In genomic region chr14:54642950-54643695, GRCh38 we compare ENCODE assay signal across 10 cellular contexts.
A peak's percentile ranks its signal among the peaks of the same experiment; 100 is the strongest.
DNase-seq lines count a peak whose midpoint lies in the region; ATAC-seq and TF ChIP-seq lines count a peak whose summit lies in the region.
"Had no signal": no experiment of that assay in that cellular context is flagged by ENCODE, and none has a peak within 500 bp of the region (broad histone marks: within the 10 kb centered on the region; RNA-seq: fewer than 3 reads in every experiment).

No MANE protein-coding gene starts in this region.

- no peak overlapping the region for H3K27ac ChIP-seq in CD4-positive, CD25-positive, alpha-beta regulatory T cell (ENCODE audit: insufficient read depth, low read length, poor library complexity, severe bottlenecking)
- H3K27ac ChIP-seq: RWPE1 had no signal

- TF ChIP-seq CTCF in HFFc6 (IDR thresholded peaks at IDR 0.05) (peak; percentile 57), astrocyte of the spinal cord (IDR thresholded peaks at IDR 0.05; ENCODE audit: low read depth, low read length) (peak; percentile 26), mesothelial cell of epicardium (IDR thresholded peaks at IDR 0.05; ENCODE audit: unreplicated experiment) (no peak)

- no peaks in the 10 kb centered on the region for H3K27me3 ChIP-seq in CD4-positive, CD25-positive, alpha-beta regulatory T cell (ENCODE audit: control insufficient read depth, insufficient read depth, low read length)
- H3K27me3 ChIP-seq in HAP-1 (ENCODE audit: low read depth): no peaks in the 10 kb centered on the region

- no peak for ATAC-seq in CD4-positive, CD25-positive, alpha-beta regulatory T cell (ENCODE audit: low read depth in 2 of 2)
- ATAC-seq in HG02623 (IDR thresholded peaks at IDR 0.05; ENCODE audit: unreplicated experiment) (no peak), HG02678 (IDR thresholded peaks at IDR 0.05; ENCODE audit: unreplicated experiment) (no peak)

- H3K36me3 ChIP-seq in CD4-positive, CD25-positive, alpha-beta regulatory T cell (ENCODE audit: control insufficient read depth, insufficient read depth, low read length): no peaks in the 10 kb centered on the region
- no peaks in the 10 kb centered on the region; the same call in 1 of the 2 replicates for H3K36me3 ChIP-seq in HAP-1 (replicated peaks)

- in situ Hi-C loops in astrocyte of the spinal cord (cut with HindIII; ENCODE audit: low sequenced_read_pairs): no loop called here
- in situ Hi-C loops in HAP-1 (cut with MboI; ENCODE audit: low sequenced_read_pairs): no loop called here

- H3K4me3 Mint-ChIP-seq in CD4-positive, CD25-positive, alpha-beta regulatory T cell: no peak overlapping the region
- H3K4me3 Mint-ChIP-seq in HFFc6 (no peak overlapping the region), mesothelial cell of epicardium (no peak overlapping the region)
- no peak overlapping the region for H3K4me3 Mint-ChIP-seq in T-helper 2 cell treated with Interferon-gamma antibody and Interleukin-4, amounts not matched to agents 5 μg/mL and 100 μg/mL, for 36 hours
- H3K4me3 Mint-ChIP-seq: activated naive CD4-positive, alpha-beta T cell treated with anti-CD3 and anti-CD28 coated beads, Interleukin-2, amount 10 ng/mL, durations not matched to agents 7 days and 5 days had no signal

- DNase-seq in CD4-positive, CD25-positive, alpha-beta regulatory T cell: peak in 2 of 3 donors; percentile 25 to 52
- DNase-seq in HFFc6: no peak
- DNase-seq in astrocyte of the spinal cord (ENCODE audit: low read depth, low spot score): peak; percentile 59
- no peak for DNase-seq in mesothelial cell of epicardium (ENCODE audit: low spot score in 2 of 2, unreplicated experiment in 2 of 2)
- DNase-seq in T-helper 2 cell treated with Interferon-gamma antibody and Interleukin-4, amounts not matched to agents 5 μg/mL and 100 μg/mL, for 36 hours (ENCODE audit: low spot score): no peak
- no peak for DNase-seq in HAP-1 (ENCODE audit: low spot score in 2 of 2)
- DNase-seq: activated naive CD4-positive, alpha-beta T cell treated with anti-CD3 and anti-CD28 coated beads, Interleukin-2, amount 10 ng/mL, durations not matched to agents 7 days and 5 days had no signal

- H3K4me1 ChIP-seq in CD4-positive, CD25-positive, alpha-beta regulatory T cell (ENCODE audit: control insufficient read depth, insufficient read depth, low read length, poor library complexity, severe bottlenecking): no peaks in the 10 kb centered on the region
- H3K4me1 ChIP-seq in HAP-1: no peaks in the 10 kb centered on the region; the same call in 1 of the 2 replicates

- peak overlapping the region in 1 of 3 donors; percentile 28 for H3K27ac Mint-ChIP-seq in CD4-positive, CD25-positive, alpha-beta regulatory T cell
- H3K27ac Mint-ChIP-seq in HFFc6: peak overlapping the region; percentile 64
- peak overlapping the region; percentile 94 for H3K27ac Mint-ChIP-seq in mesothelial cell of epicardium
- no peak overlapping the region for H3K27ac Mint-ChIP-seq in T-helper 2 cell treated with Interferon-gamma antibody and Interleukin-4, amounts not matched to agents 5 μg/mL and 100 μg/mL, for 36 hours
- H3K27ac Mint-ChIP-seq: activated naive CD4-positive, alpha-beta T cell treated with anti-CD3 and anti-CD28 coated beads, Interleukin-2, amount 10 ng/mL, durations not matched to agents 7 days and 5 days had no signal

- H3K36me3 Mint-ChIP-seq in CD4-positive, CD25-positive, alpha-beta regulatory T cell: no peaks in the 10 kb centered on the region
- no peaks in the 10 kb centered on the region for H3K36me3 Mint-ChIP-seq in HFFc6 (ENCODE audit: low read depth)
- H3K36me3 Mint-ChIP-seq in mesothelial cell of epicardium: no peaks in the 10 kb centered on the region
- H3K36me3 Mint-ChIP-seq in T-helper 2 cell treated with Interferon-gamma antibody and Interleukin-4, amounts not matched to agents 5 μg/mL and 100 μg/mL, for 36 hours (ENCODE audit: low read depth): no peaks in the 10 kb centered on the region
- H3K36me3 Mint-ChIP-seq: activated naive CD4-positive, alpha-beta T cell treated with anti-CD3 and anti-CD28 coated beads, Interleukin-2, amount 10 ng/mL, durations not matched to agents 7 days and 5 days had no signal

- no peaks in the 10 kb centered on the region for H3K9me3 Mint-ChIP-seq in CD4-positive, CD25-positive, alpha-beta regulatory T cell
- H3K9me3 Mint-ChIP-seq in HFFc6 (no peaks in the 10 kb centered on the region), mesothelial cell of epicardium (no peaks in the 10 kb centered on the region)
- no peaks in the 10 kb centered on the region for H3K9me3 Mint-ChIP-seq in T-helper 2 cell treated with Interferon-gamma antibody and Interleukin-4, amounts not matched to agents 5 μg/mL and 100 μg/mL, for 36 hours
- H3K9me3 Mint-ChIP-seq: activated naive CD4-positive, alpha-beta T cell treated with anti-CD3 and anti-CD28 coated beads, Interleukin-2, amount 10 ng/mL, durations not matched to agents 7 days and 5 days had no signal

- H3K4me3 ChIP-seq in CD4-positive, CD25-positive, alpha-beta regulatory T cell (ENCODE audit: low read depth, low read length): no peak overlapping the region
- H3K4me3 ChIP-seq in astrocyte of the spinal cord (ENCODE audit: low read depth, low read length) (no peak overlapping the region), HAP-1 (no peak overlapping the region)

- H3K9me3 ChIP-seq in CD4-positive, CD25-positive, alpha-beta regulatory T cell (ENCODE audit: control insufficient read depth in 2 of 2, low read length in 2 of 2): no peaks in the 10 kb centered on the region
- no peaks in the 10 kb centered on the region for H3K9me3 ChIP-seq in HAP-1

- peaks cover 4% of the 10 kb centered on the region for H3K27me3 Mint-ChIP-seq in CD4-positive, CD25-positive, alpha-beta regulatory T cell
- no peaks in the 10 kb centered on the region; the same call in 1 of the 2 replicates for H3K27me3 Mint-ChIP-seq in HFFc6 (ENCODE audit: insufficient read depth)
- H3K27me3 Mint-ChIP-seq in mesothelial cell of epicardium (ENCODE audit: low read depth): no peaks in the 10 kb centered on the region
- peaks cover 18% of the 10 kb centered on the region for H3K27me3 Mint-ChIP-seq in T-helper 2 cell treated with Interferon-gamma antibody and Interleukin-4, amounts not matched to agents 5 μg/mL and 100 μg/mL, for 36 hours (ENCODE audit: low read depth)

- H3K4me1 Mint-ChIP-seq in CD4-positive, CD25-positive, alpha-beta regulatory T cell: no peaks in the 10 kb centered on the region
- H3K4me1 Mint-ChIP-seq in HFFc6 (ENCODE audit: low read depth): peaks cover 68% of the 10 kb centered on the region
- H3K4me1 Mint-ChIP-seq in mesothelial cell of epicardium: peaks cover 45% of the 10 kb centered on the region
- H3K4me1 Mint-ChIP-seq in T-helper 2 cell treated with Interferon-gamma antibody and Interleukin-4, amounts not matched to agents 5 μg/mL and 100 μg/mL, for 36 hours (ENCODE audit: low read depth): peaks cover 8% of the 10 kb centered on the region

Comparison
In these comparisons a context has a peak if more than half of its experiments do, and no peak if none do; other contexts are left out.
1. DNase-seq: peak in CD4-positive, CD25-positive, alpha-beta regulatory T cell (2 of 3) and astrocyte of the spinal cord (single experiment); none in HFFc6 (single experiment), mesothelial cell of epicardium (0 of 2), T-helper 2 cell treated with Interferon-gamma antibody and Interleukin-4, amounts not matched to agents 5 μg/mL and 100 μg/mL, for 36 hours (single experiment) and HAP-1 (0 of 2).